1 cellular context compared by ENCODE assay signal in the genomic region with DNA sequence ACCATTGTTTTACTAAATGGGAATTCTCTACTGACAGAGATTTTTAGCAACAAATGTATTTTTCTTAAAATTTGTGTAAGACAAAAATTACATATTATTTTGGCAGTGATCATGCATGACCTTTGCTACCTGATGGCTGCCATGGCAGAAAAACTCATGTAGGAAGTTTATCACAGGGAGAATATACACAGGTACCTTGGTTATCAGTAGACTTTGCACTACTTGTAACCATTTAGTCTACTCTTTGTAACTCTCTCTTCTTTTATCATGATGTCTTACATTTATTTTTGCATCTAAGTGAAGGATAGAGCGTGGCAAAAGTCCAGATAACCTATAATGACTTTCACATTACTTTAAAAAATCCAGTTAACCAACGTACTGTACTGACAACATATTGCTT.
TF ChIP-seq lines count a peak whose summit lies in the region.

No MANE protein-coding gene starts in this region.

TF ChIP-seq in liver, 16 proteins besides CTCF, POLR2A, EP300 and RAD21 (continued from another document):
- no peak for TF ChIP-seq ZBTB33 (IDR thresholded peaks at IDR 0.05)
